ENCODE assay signal across 1 cellular context in the genomic region with DNA sequence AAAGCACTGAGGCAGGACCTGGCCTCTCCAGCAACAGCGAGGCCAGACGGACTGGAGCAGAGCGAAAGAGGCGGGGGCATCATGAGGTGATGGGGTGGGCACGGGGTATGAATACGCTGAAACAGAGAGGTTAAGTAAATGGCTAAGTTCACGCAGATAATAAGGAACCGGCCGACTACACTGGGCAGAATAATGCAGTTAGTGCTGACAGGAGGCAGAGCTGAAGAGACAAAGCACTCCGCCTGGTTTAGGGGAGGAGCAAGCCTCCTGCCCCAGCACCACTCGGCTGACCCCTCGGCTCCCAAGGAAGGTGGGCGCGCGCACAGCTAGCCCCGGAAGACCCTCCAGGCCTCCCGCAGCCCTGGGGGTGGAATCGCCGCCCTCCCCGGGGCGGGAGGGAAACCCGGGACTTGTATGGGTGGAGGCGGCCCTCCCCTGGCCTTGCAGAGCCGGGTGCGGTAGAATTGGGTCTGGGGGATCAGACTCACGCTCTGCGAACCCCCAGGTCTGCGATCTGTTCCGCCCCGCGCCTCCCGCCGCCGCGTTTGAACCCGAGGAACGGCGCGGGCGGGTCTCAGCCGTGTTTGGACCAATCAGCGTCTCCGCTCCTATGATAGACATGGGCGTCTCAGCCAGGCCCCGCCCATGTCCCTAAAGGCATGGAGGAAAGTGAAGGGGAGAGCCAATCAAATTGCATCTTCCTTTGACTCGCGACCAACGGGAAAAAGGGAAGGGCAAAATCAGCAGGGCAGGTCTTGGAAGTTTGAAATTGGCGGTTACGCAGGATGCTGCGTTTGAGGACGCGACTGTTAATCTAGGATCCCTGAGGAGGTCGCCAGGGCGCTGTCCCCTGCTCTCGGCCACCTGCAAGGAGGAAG.
TF ChIP-seq lines count a peak whose summit lies in the region.

A gene with protein sequence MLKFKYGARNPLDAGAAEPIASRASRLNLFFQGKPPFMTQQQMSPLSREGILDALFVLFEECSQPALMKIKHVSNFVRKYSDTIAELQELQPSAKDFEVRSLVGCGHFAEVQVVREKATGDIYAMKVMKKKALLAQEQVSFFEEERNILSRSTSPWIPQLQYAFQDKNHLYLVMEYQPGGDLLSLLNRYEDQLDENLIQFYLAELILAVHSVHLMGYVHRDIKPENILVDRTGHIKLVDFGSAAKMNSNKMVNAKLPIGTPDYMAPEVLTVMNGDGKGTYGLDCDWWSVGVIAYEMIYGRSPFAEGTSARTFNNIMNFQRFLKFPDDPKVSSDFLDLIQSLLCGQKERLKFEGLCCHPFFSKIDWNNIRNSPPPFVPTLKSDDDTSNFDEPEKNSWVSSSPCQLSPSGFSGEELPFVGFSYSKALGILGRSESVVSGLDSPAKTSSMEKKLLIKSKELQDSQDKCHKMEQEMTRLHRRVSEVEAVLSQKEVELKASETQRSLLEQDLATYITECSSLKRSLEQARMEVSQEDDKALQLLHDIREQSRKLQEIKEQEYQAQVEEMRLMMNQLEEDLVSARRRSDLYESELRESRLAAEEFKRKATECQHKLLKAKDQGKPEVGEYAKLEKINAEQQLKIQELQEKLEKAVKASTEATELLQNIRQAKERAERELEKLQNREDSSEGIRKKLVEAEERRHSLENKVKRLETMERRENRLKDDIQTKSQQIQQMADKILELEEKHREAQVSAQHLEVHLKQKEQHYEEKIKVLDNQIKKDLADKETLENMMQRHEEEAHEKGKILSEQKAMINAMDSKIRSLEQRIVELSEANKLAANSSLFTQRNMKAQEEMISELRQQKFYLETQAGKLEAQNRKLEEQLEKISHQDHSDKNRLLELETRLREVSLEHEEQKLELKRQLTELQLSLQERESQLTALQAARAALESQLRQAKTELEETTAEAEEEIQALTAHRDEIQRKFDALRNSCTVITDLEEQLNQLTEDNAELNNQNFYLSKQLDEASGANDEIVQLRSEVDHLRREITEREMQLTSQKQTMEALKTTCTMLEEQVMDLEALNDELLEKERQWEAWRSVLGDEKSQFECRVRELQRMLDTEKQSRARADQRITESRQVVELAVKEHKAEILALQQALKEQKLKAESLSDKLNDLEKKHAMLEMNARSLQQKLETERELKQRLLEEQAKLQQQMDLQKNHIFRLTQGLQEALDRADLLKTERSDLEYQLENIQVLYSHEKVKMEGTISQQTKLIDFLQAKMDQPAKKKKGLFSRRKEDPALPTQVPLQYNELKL (N-terminal part only) (minus strand): TSS at position 560 of the 878 bp plus-strand sequence. CDS start 1,152 bp downstream, outside the sequence.

TF ChIP-seq in HepG2, 621 proteins besides CTCF, POLR2A, EP300 and RAD21 (continued from another document and continues in another):
- TF ChIP-seq ZNF431 (CRISPR knock-in tag; IDR thresholded peaks at IDR 0.05; ENCODE audit: borderline replicate concordance, low read depth) (no peak), ZFP62 (CRISPR knock-in tag; IDR thresholded peaks at IDR 0.05) (no peak), ZFP36L1 (CRISPR knock-in tag; IDR thresholded peaks at IDR 0.05) (peak; percentile 92), CC2D1A (CRISPR knock-in tag; IDR thresholded peaks at IDR 0.05) (peak; percentile 45; the same call in 1 of the 2 replicates), ATRX (CRISPR knock-in tag; IDR thresholded peaks at IDR 0.05; ENCODE audit: borderline replicate concordance) (no peak), NFYB (CRISPR knock-in tag; IDR thresholded peaks at IDR 0.05) (peak; percentile 93), ZNF275 (CRISPR knock-in tag; IDR thresholded peaks at IDR 0.05; ENCODE audit: borderline replicate concordance) (no peak), MAFG (CRISPR knock-in tag; IDR thresholded peaks at IDR 0.05) (no peak), ZNF446 (CRISPR knock-in tag; IDR thresholded peaks at IDR 0.05) (no peak), GATAD2A (CRISPR knock-in tag; IDR thresholded peaks at IDR 0.05) (no peak), NCOA5 (CRISPR knock-in tag; IDR thresholded peaks at IDR 0.05) (no peak), KDM6A (CRISPR knock-in tag; IDR thresholded peaks at IDR 0.05; ENCODE audit: low read depth) (no peak), ZNF614 (CRISPR knock-in tag; IDR thresholded peaks at IDR 0.05; ENCODE audit: borderline replicate concordance) (no peak), EHMT2 (IDR thresholded peaks at IDR 0.05; ENCODE audit: borderline replicate concordance, low read depth, low read length) (no peak), ZFP90 (CRISPR knock-in tag; IDR thresholded peaks at IDR 0.05; ENCODE audit: borderline replicate concordance) (0 out of 2 replicates have a peak, but pooled peaks have one; percentile 7), SRY (CRISPR knock-in tag; IDR thresholded peaks at IDR 0.05) (peak; percentile 44; the same call in 1 of the 2 replicates), GRHL1 (CRISPR knock-in tag; conservative IDR thresholded peaks at IDR 0.05) (no peak), ZNF670 (CRISPR knock-in tag; IDR thresholded peaks at IDR 0.05; ENCODE audit: borderline replicate concordance) (no peak), ZNF619 (CRISPR knock-in tag; IDR thresholded peaks at IDR 0.05) (no peak), ETV6 (CRISPR knock-in tag; conservative IDR thresholded peaks at IDR 0.05) (no peak), ELF4 (CRISPR knock-in tag; IDR thresholded peaks at IDR 0.05; ENCODE audit: borderline replicate concordance) (no peak), ZSCAN29 (CRISPR knock-in tag; conservative IDR thresholded peaks at IDR 0.05) (no peak), ZNF160 (CRISPR knock-in tag; IDR thresholded peaks at IDR 0.05) (no peak), ZNF205 (CRISPR knock-in tag; IDR thresholded peaks at IDR 0.05) (no peak), ZNF367 (CRISPR knock-in tag; IDR thresholded peaks at IDR 0.05; ENCODE audit: borderline replicate concordance) (no peak), ZNF44 (CRISPR knock-in tag; IDR thresholded peaks at IDR 0.05) (0 out of 2 replicates have a peak, but pooled peaks have one; percentile 33), ZNF264 (CRISPR knock-in tag; IDR thresholded peaks at IDR 0.05) (no peak), ZNF292 (CRISPR knock-in tag; IDR thresholded peaks at IDR 0.05; ENCODE audit: borderline replicate concordance, low read depth) (no peak), ZSCAN9 (CRISPR knock-in tag; IDR thresholded peaks at IDR 0.05; ENCODE audit: borderline replicate concordance) (no peak), ZSCAN5A (CRISPR knock-in tag; IDR thresholded peaks at IDR 0.05; ENCODE audit: borderline replicate concordance) (peak; percentile 58; the same call in 1 of the 2 replicates), ZNF557 (CRISPR knock-in tag; IDR thresholded peaks at IDR 0.05) (no peak), TCF7 (IDR thresholded peaks at IDR 0.05; ENCODE audit: low read depth) (no peak), IKZF1 (IDR thresholded peaks at IDR 0.05) (no peak), TMF1 (CRISPR knock-in tag; IDR thresholded peaks at IDR 0.05; ENCODE audit: low read depth) (peak; percentile 78), GZF1 (CRISPR knock-in tag; IDR thresholded peaks at IDR 0.05) (no peak), FOXK2 (IDR thresholded peaks at IDR 0.05) (no peak), MIER3 (CRISPR knock-in tag; IDR thresholded peaks at IDR 0.05; ENCODE audit: borderline replicate concordance) (no peak), MXD4 (CRISPR knock-in tag; IDR thresholded peaks at IDR 0.05) (no peak), ZNF503 (CRISPR knock-in tag; IDR thresholded peaks at IDR 0.05) (no peak)
- TF ChIP-seq, protein P1, sequence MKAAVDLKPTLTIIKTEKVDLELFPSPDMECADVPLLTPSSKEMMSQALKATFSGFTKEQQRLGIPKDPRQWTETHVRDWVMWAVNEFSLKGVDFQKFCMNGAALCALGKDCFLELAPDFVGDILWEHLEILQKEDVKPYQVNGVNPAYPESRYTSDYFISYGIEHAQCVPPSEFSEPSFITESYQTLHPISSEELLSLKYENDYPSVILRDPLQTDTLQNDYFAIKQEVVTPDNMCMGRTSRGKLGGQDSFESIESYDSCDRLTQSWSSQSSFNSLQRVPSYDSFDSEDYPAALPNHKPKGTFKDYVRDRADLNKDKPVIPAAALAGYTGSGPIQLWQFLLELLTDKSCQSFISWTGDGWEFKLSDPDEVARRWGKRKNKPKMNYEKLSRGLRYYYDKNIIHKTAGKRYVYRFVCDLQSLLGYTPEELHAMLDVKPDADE (CRISPR knock-in tag; IDR thresholded peaks at IDR 0.05): no peak
- TF ChIP-seq, protein P2, sequence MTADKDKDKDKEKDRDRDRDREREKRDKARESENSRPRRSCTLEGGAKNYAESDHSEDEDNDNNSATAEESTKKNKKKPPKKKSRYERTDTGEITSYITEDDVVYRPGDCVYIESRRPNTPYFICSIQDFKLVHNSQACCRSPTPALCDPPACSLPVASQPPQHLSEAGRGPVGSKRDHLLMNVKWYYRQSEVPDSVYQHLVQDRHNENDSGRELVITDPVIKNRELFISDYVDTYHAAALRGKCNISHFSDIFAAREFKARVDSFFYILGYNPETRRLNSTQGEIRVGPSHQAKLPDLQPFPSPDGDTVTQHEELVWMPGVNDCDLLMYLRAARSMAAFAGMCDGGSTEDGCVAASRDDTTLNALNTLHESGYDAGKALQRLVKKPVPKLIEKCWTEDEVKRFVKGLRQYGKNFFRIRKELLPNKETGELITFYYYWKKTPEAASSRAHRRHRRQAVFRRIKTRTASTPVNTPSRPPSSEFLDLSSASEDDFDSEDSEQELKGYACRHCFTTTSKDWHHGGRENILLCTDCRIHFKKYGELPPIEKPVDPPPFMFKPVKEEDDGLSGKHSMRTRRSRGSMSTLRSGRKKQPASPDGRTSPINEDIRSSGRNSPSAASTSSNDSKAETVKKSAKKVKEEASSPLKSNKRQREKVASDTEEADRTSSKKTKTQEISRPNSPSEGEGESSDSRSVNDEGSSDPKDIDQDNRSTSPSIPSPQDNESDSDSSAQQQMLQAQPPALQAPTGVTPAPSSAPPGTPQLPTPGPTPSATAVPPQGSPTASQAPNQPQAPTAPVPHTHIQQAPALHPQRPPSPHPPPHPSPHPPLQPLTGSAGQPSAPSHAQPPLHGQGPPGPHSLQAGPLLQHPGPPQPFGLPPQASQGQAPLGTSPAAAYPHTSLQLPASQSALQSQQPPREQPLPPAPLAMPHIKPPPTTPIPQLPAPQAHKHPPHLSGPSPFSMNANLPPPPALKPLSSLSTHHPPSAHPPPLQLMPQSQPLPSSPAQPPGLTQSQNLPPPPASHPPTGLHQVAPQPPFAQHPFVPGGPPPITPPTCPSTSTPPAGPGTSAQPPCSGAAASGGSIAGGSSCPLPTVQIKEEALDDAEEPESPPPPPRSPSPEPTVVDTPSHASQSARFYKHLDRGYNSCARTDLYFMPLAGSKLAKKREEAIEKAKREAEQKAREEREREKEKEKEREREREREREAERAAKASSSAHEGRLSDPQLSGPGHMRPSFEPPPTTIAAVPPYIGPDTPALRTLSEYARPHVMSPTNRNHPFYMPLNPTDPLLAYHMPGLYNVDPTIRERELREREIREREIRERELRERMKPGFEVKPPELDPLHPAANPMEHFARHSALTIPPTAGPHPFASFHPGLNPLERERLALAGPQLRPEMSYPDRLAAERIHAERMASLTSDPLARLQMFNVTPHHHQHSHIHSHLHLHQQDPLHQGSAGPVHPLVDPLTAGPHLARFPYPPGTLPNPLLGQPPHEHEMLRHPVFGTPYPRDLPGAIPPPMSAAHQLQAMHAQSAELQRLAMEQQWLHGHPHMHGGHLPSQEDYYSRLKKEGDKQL (CRISPR knock-in tag; IDR thresholded peaks at IDR 0.05; ENCODE audit: low read depth): no peak
- TF ChIP-seq, protein P3, sequence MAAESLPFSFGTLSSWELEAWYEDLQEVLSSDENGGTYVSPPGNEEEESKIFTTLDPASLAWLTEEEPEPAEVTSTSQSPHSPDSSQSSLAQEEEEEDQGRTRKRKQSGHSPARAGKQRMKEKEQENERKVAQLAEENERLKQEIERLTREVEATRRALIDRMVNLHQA (CRISPR knock-in tag; IDR thresholded peaks at IDR 0.05): no peak
- TF ChIP-seq, protein P4, sequence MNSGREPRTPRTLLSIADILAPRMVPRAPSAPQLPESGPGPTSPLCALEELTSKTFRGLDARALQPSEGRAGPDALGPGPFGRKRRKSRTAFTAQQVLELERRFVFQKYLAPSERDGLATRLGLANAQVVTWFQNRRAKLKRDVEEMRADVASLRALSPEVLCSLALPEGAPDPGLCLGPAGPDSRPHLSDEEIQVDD (CRISPR knock-in tag; IDR thresholded peaks at IDR 0.05; ENCODE audit: borderline replicate concordance): no peak
